8 cellular contexts compared by ENCODE assay signal in the genomic region with DNA sequence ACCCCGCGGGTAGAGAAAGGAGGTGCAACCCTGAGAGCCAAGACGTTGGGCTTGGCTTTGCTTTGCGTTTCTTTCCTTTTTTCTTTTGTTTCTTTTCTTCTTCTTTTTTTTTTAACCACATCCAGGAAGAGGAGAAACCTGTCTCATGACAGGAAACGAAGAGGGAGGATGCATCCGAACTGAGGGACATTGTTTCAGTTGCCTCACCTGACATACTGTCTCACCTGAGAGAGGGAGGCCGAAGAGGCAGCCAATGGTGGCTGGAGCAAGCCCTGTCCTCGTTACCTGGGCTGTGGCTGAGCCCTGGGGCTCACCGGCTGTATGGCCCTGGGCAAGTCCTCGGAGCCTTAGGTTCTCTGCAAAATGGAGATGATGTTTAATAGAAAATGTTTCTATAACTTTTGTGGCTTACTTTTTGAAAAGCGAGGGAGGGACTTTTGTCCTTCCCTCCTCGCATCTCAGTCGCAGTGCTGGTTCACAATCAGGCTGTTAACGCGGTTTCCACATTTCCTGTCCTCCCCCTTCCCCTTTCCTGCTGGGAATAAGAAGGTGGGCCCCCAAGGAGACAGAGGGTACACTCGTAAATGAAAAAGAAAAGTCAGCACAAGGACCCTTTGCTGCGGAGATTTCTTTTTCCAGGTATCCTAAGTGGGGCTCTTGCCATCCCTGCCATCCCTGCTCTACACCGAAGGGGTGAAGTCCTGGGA. TPM values are rescaled to one million over a fixed set of nuclear protein-coding genes. Genes with fewer than 3 reads are reported as not detected.
A peak's percentile ranks its signal among the peaks of the same experiment; 100 is the strongest.
DNase-seq lines count a peak whose midpoint lies in the region; ATAC-seq and TF ChIP-seq lines count a peak whose summit lies in the region.

No MANE protein-coding gene starts in this region.

- H3K4me1 ChIP-seq in SJSA1 (replicated peaks): peaks cover 46% of the 10 kb centered on the region

- H3K36me3 Mint-ChIP-seq in natural killer cell: no peaks in the 10 kb centered on the region

- H3K9me3 ChIP-seq in SJSA1 (replicated peaks): no peaks in the 10 kb centered on the region

- intact Hi-C loops in natural killer cell (cut with micrococcal nuclease): loop anchor here (1.0 to 2.0 kb wide), 5 partner anchors 29 to 771 kb away; a partner anchor contains a TSS

- peaks cover 6% of the 10 kb centered on the region; the same call in 1 of the 2 replicates for H3K36me3 ChIP-seq in SJSA1

- no peaks in the 10 kb centered on the region for H3K27me3 ChIP-seq in SJSA1 (replicated peaks)

- DNase-seq in SJSA1 (ENCODE audit: low read depth in 1 of 2, low spot score in 2 of 2) (no peak), coronary artery (ENCODE audit: low spot score) (no peak), natural killer cell (no peak), SKM-1 (lab: John Stamatoyannopoulos, UW; ENCODE audit: unreplicated experiment) (no peak), SHP77 treated with DMSO at 0.1 percent for 48 hours (lab: John Stamatoyannopoulos, UW) (no peak)

- peaks cover 12 to 31% of the 10 kb centered on the region in 2 donors for H3K4me1 Mint-ChIP-seq in natural killer cell

- peak overlapping the region; percentile 98 for H3K4me3 Mint-ChIP-seq in natural killer cell

- H3K27ac Mint-ChIP-seq in natural killer cell: peak overlapping the region; percentile 97 to 98

- no peak for TF ChIP-seq CTCF in 22Rv1 (IDR thresholded peaks at IDR 0.05)
- TF ChIP-seq CTCF in coronary artery (IDR thresholded peaks at IDR 0.05): no peak
- TF ChIP-seq CTCF in natural killer cell (IDR thresholded peaks at IDR 0.05): no peak

- H3K4me3 ChIP-seq in SJSA1 (peak overlapping the region; percentile 48), coronary artery (peak overlapping the region; percentile 93)

- peak overlapping the region; percentile 38; the same call in 1 of the 2 replicates for H3K27ac ChIP-seq in 22Rv1
- peak overlapping the region; percentile 93 for H3K27ac ChIP-seq in SJSA1
- peak overlapping the region; percentile 87 to 98 for H3K27ac ChIP-seq in coronary artery

- ATAC-seq in GM18873 (IDR thresholded peaks at IDR 0.05; ENCODE audit: low FRiP score, unreplicated experiment) (peak; percentile 37), HG03108 (IDR thresholded peaks at IDR 0.05; ENCODE audit: unreplicated experiment) (peak; percentile 25), natural killer cell (peak; percentile 18 to 37 (median 24))

- H3K9me3 Mint-ChIP-seq in natural killer cell: no peaks in the 10 kb centered on the region

- H3K27me3 Mint-ChIP-seq in natural killer cell (ENCODE audit: low read depth in 2 of 2): no peaks in the 10 kb centered on the region

RNA-seq across cellular contexts. Expression of a gene that starts 29.4 kb away (rescaled TPM):
- 8.8 and 13.7 TPM in 2 replicates for total RNA-seq in SJSA1 (2014; rRNA removed; shearing (Covaris generic))
- total RNA-seq in natural killer cell: 1 to 10 TPM; 4.1 to 8.4 (median 8.4) TPM

Comparison
In these comparisons a context has a peak if more than half of its experiments do, and no peak if none do; other contexts are left out.
1. H3K27ac ChIP-seq: peak in every context shown above with its lines; median percentile 93 in SJSA1; 92 in coronary artery; 38 in 22Rv1.